Comparison of ENCODE assay signal across 24 cellular contexts in the genomic region with DNA sequence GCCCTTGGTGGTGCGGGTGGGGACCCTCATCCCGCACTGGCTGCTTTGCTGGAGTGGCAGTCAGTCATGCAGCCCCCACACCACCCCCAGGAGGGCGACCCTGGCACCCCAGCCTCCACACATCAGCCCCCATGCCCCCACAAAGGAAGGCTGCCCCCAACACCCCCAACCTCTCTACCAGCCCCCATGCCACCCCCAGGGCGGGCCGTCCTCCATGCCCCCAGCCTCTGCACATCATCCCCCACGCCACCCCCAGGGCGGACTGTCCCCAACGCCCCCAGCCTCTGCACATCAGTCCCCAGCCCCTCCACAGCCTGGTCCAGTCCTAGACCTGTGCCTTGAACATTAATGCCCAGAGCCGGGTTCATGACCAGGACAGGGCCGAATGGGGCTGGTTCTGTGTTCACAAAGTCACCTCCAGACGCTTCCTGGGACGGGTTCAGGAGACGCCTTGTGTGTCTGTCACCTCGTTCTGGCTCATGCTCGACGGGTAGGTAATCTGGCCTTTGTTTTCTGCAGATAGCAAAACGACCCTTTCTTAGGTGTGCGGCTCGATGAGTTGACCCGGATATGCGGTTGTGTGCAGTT.
DNase-seq lines count a peak whose midpoint lies in the region; ATAC-seq and TF ChIP-seq lines count a peak whose summit lies in the region.
"Had no signal": no experiment of that assay in that cellular context is flagged by ENCODE, and none has a peak within 500 bp of the region (broad histone marks: within the 10 kb centered on the region; RNA-seq: fewer than 3 reads in every experiment).

No MANE protein-coding gene starts in this region.

- no peak overlapping the region for H3K4me3 Mint-ChIP-seq in stimulated activated naive CD8-positive, alpha-beta T cell treated with anti-CD3 and anti-CD28 coated beads, Interleukin-15, amount 100 ng/mL, for 72 hours
- H3K4me3 Mint-ChIP-seq: B cell; CD4-positive, CD25-positive, alpha-beta regulatory T cell; H9; HFFc6 had no signal

- H3K4me1 Mint-ChIP-seq in stimulated activated naive CD8-positive, alpha-beta T cell treated with anti-CD3 and anti-CD28 coated beads, Interleukin-15, amount 100 ng/mL, for 72 hours: no peaks in the 10 kb centered on the region
- H3K4me1 Mint-ChIP-seq: B cell, H9 had no signal

- H3K27ac ChIP-seq in WERI-Rb-1 (peak overlapping the region; percentile 53), layer of hippocampus (ENCODE audit: low read depth, low read length) (peak overlapping the region; percentile 14), caudate nucleus (ENCODE audit: low read depth, low read length) (no peak overlapping the region)
- H3K27ac ChIP-seq: GM23248 had no signal

- DNase-seq in stimulated activated naive CD8-positive, alpha-beta T cell treated with anti-CD3 and anti-CD28 coated beads, Interleukin-15, amount 100 ng/mL, for 72 hours: no peak
- DNase-seq in stimulated activated naive CD8-positive, alpha-beta T cell treated with anti-CD3 and anti-CD28 coated beads, Interleukin-15, Interleukin-2, amounts not matched to agents 100 U/mL and 50 U/mL, for 24 hours: no peak
- DNase-seq in WERI-Rb-1 (no peak), HPDE6-E6E7 (ENCODE audit: extremely low spot score) (no peak), caudate nucleus (lab: John Stamatoyannopoulos, UW) (no peak)
- DNase-seq: CD4-positive, CD25-positive, alpha-beta regulatory T cell; DMS153; DND-41; GM23248; H9; HFFc6; NCI-H1092; NCI-H1417 treated with DMSO at 0.1 percent for 48 hours; NCI-H1694 treated with DMSO at 0.1 percent for 48 hours; NCI-H2081 treated with DMSO at 0.1 percent for 48 hours; NCI-H2171; NCI-H226; NCI-H510A; NCI-H69; RPMI8226; SHP77 treated with DMSO at 0.1 percent for 48 hours had no signal

- no peaks in the 10 kb centered on the region for H3K27me3 Mint-ChIP-seq in stimulated activated naive CD8-positive, alpha-beta T cell treated with anti-CD3 and anti-CD28 coated beads, Interleukin-15, amount 100 ng/mL, for 72 hours
- H3K27me3 Mint-ChIP-seq: B cell; CD4-positive, CD25-positive, alpha-beta regulatory T cell had no signal

- H3K27me3 ChIP-seq in WERI-Rb-1 (ENCODE audit: insufficient read depth, low read depth, severe bottlenecking) (no peaks in the 10 kb centered on the region), layer of hippocampus (ENCODE audit: control insufficient read depth, insufficient read depth, low read length) (no peaks in the 10 kb centered on the region)

- H3K9me3 ChIP-seq in WERI-Rb-1 (ENCODE audit: severe bottlenecking): no peaks in the 10 kb centered on the region

- H3K27ac Mint-ChIP-seq in stimulated activated naive CD8-positive, alpha-beta T cell treated with anti-CD3 and anti-CD28 coated beads, Interleukin-15, amount 100 ng/mL, for 72 hours: no peak overlapping the region
- H3K27ac Mint-ChIP-seq: B cell, HFFc6 had no signal

- peaks cover 30% of the 10 kb centered on the region for H3K36me3 ChIP-seq in WERI-Rb-1

- H3K4me3 ChIP-seq in WERI-Rb-1 (ENCODE audit: low read depth, low read length): no peak overlapping the region
- H3K4me3 ChIP-seq: GM23248 had no signal

- no peak for TF ChIP-seq CTCF in WERI-Rb-1 (IDR thresholded peaks at IDR 0.05; ENCODE audit: low read depth, low read length)

- no peaks in the 10 kb centered on the region for H3K9me3 Mint-ChIP-seq in stimulated activated naive CD8-positive, alpha-beta T cell treated with anti-CD3 and anti-CD28 coated beads, Interleukin-15, amount 100 ng/mL, for 72 hours
- H3K9me3 Mint-ChIP-seq: H9, HFFc6 had no signal

- peak; percentile 55 for ATAC-seq in stimulated activated naive CD8-positive, alpha-beta T cell treated with anti-CD3 and anti-CD28 coated beads, Interleukin-15, amount 100 ng/mL, for 72 hours
- no peak for ATAC-seq in stimulated activated naive CD8-positive, alpha-beta T cell treated with anti-CD3 and anti-CD28 coated beads, Interleukin-15, Interleukin-2, amounts not matched to agents 100 U/mL and 50 U/mL, for 24 hours
- no peak for ATAC-seq in HG03378 (IDR thresholded peaks at IDR 0.05; ENCODE audit: unreplicated experiment)
